In the genomic region with DNA sequence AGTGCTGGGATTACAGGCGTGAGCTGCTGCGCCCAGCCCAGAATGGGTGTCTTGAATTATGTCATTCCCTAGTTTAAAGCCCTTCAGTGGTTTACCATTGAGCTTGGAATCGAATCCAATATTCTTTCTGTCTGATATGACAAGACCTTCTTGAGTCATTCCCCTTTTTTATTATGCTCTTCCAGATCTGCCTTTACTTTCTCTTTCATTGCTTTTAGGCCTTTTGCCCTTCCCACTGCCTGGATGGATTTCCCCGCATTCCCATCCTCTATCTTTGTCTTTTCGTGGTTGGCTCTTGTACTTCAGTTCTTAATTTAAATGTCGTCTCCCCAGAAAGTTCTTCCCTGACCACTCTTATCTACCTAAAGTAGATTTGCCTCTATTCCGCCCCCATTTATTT, we compare ENCODE assay signal across 10 cellular contexts. TPM values are rescaled to one million over a fixed set of nuclear protein-coding genes. Genes with fewer than 3 reads are reported as not detected.
DNase-seq lines count a peak whose midpoint lies in the region; FAIRE-seq and TF ChIP-seq lines count a peak whose summit lies in the region.
"Had no signal": no experiment of that assay in that cellular context is flagged by ENCODE, and none has a peak within 500 bp of the region (broad histone marks: within the 10 kb centered on the region; RNA-seq: fewer than 3 reads in every experiment).

No MANE protein-coding gene starts in this region.

- H4K20me1 ChIP-seq in keratinocyte (ENCODE audit: control insufficient read depth, extremely low read depth, insufficient read depth, low read length), result no peaks in the 10 kb centered on the region

- CTCF ChIA-PET in activated naive CD4-positive, alpha-beta T cell treated with anti-CD3 and anti-CD28 coated beads, Interleukin-2, amount 10 ng/mL, durations not matched to agents 7 days and 5 days (lab: Charles Lee), result interaction anchor here (0.7 kb wide), 1 partner anchor 112 kb away, joined by 3 read pairs; no protein-coding TSS in a partner anchor

- H3K4me1 ChIP-seq in keratinocyte (ENCODE audit: control insufficient read depth, extremely low read depth, insufficient read depth, low read length), result peaks cover 50% of the 10 kb centered on the region
- peaks cover 0 to 80% (median 32%) of the 10 kb centered on the region in 4 donors for H3K4me1 ChIP-seq in tibial artery

- peaks cover 58% of the 10 kb centered on the region for H3K4me1 Mint-ChIP-seq in activated naive CD4-positive, alpha-beta T cell treated with anti-CD3 and anti-CD28 coated beads, Interleukin-2, amount 10 ng/mL, durations not matched to agents 7 days and 5 days
- H3K4me1 Mint-ChIP-seq in activated T-helper 1 cell treated with anti-CD3 and anti-CD28 coated beads, Interleukin-12 subunit alpha, Interleukin-12 subunit beta, Interleukin-2, Interleukin-4 antibody, amounts not matched to agents 30 ng/mL and 10 ng/mL and 1 ng/mL, durations not matched to agents 14 hours and 24 hours and 36 hours (ENCODE audit: low read depth), result peaks cover 49% of the 10 kb centered on the region

- H3K36me3 ChIP-seq in keratinocyte (ENCODE audit: control insufficient read depth in 2 of 2, extremely low read depth in 1 of 2, insufficient read depth in 2 of 2, low read length in 2 of 2) (no peaks in the 10 kb centered on the region), tibial artery (no peaks in the 10 kb centered on the region)

- peaks cover 3% of the 10 kb centered on the region for H3K27me3 Mint-ChIP-seq in activated naive CD4-positive, alpha-beta T cell treated with anti-CD3 and anti-CD28 coated beads, Interleukin-2, amount 10 ng/mL, durations not matched to agents 7 days and 5 days
- peaks cover 4% of the 10 kb centered on the region for H3K27me3 Mint-ChIP-seq in activated T-helper 1 cell treated with anti-CD3 and anti-CD28 coated beads, Interleukin-12 subunit alpha, Interleukin-12 subunit beta, Interleukin-2, Interleukin-4 antibody, amounts not matched to agents 30 ng/mL and 10 ng/mL and 1 ng/mL, durations not matched to agents 14 hours and 24 hours and 36 hours (ENCODE audit: insufficient read depth)

- H3K9me3 ChIP-seq in keratinocyte (ENCODE audit: control insufficient read depth, low read depth, low read length), result no peaks in the 10 kb centered on the region
- no peaks in the 10 kb centered on the region for H3K9me3 ChIP-seq in tibial artery

- no peak for TF ChIP-seq CTCF in keratinocyte (optimal IDR thresholded peaks at IDR 0.05 in 1 of 3, IDR thresholded peaks at IDR 0.05 in 1 of 3, conservative IDR thresholded peaks at IDR 0.05 in 1 of 3; ENCODE audit: extremely low read depth in 1 of 3, insufficient read depth in 2 of 3, low read length in 3 of 3)
- no peak for TF ChIP-seq CTCF in tibial artery (IDR thresholded peaks at IDR 0.05)

- H3K79me2 ChIP-seq in keratinocyte (ENCODE audit: control insufficient read depth, insufficient read depth, low read length), result peaks cover 29% of the 10 kb centered on the region

- peak overlapping the region; percentile 94 for H3K9ac ChIP-seq in keratinocyte (ENCODE audit: control insufficient read depth, extremely low read depth, insufficient read depth, low read length)

- H3K4me3 ChIP-seq in keratinocyte (ENCODE audit: control insufficient read depth in 2 of 3, extremely low read depth in 1 of 3, insufficient read depth in 2 of 3, low read depth in 1 of 3, low read length in 3 of 3) (peak overlapping the region; percentile 86 to 93 (median 89)), tibial artery (peak overlapping the region; percentile 86 to 89)

- H3K9me3 Mint-ChIP-seq in activated naive CD4-positive, alpha-beta T cell treated with anti-CD3 and anti-CD28 coated beads, Interleukin-2, amount 10 ng/mL, durations not matched to agents 7 days and 5 days, result no peaks in the 10 kb centered on the region
- no peaks in the 10 kb centered on the region for H3K9me3 Mint-ChIP-seq in activated T-helper 1 cell treated with anti-CD3 and anti-CD28 coated beads, Interleukin-12 subunit alpha, Interleukin-12 subunit beta, Interleukin-2, Interleukin-4 antibody, amounts not matched to agents 30 ng/mL and 10 ng/mL and 1 ng/mL, durations not matched to agents 14 hours and 24 hours and 36 hours

- H3K27ac ChIP-seq in keratinocyte (ENCODE audit: control insufficient read depth, insufficient read depth, low read length) (peak overlapping the region; percentile 80), tibial artery (no peak overlapping the region)

- no peak for FAIRE-seq in keratinocyte (lab: Jason Lieb, UNC)

- DNase-seq in activated naive CD4-positive, alpha-beta T cell treated with anti-CD3 and anti-CD28 coated beads, Interleukin-2, amount 10 ng/mL, durations not matched to agents 7 days and 5 days, result no peak
- no peak for DNase-seq in activated naive CD4-positive, alpha-beta T cell (lab: John Stamatoyannopoulos, UW)
- DNase-seq in activated T-helper 1 cell treated with anti-CD3 and anti-CD28 coated beads, Interleukin-12 subunit alpha, Interleukin-12 subunit beta, Interleukin-2, Interleukin-4 antibody, amounts not matched to agents 30 ng/mL and 10 ng/mL and 1 ng/mL, durations not matched to agents 14 hours and 24 hours and 36 hours (ENCODE audit: low spot score), result no peak
- no peak for DNase-seq in keratinocyte (ENCODE audit: low read depth, low spot score)
- DNase-seq in tibial artery, result no peak
- no peak for DNase-seq in NCI-H1105 (lab: John Stamatoyannopoulos, UW)
- no peak for DNase-seq in NCI-H524 (lab: John Stamatoyannopoulos, UW)
- DNase-seq in effector CD4-positive, alpha-beta T cell, result no peak
- DNase-seq: central memory CD4-positive, alpha-beta T cell; NCI-H1694 had no signal

- H3K27ac Mint-ChIP-seq in activated naive CD4-positive, alpha-beta T cell treated with anti-CD3 and anti-CD28 coated beads, Interleukin-2, amount 10 ng/mL, durations not matched to agents 7 days and 5 days, result peak overlapping the region; percentile 93
- peak overlapping the region; percentile 78 for H3K27ac Mint-ChIP-seq in activated T-helper 1 cell treated with anti-CD3 and anti-CD28 coated beads, Interleukin-12 subunit alpha, Interleukin-12 subunit beta, Interleukin-2, Interleukin-4 antibody, amounts not matched to agents 30 ng/mL and 10 ng/mL and 1 ng/mL, durations not matched to agents 14 hours and 24 hours and 36 hours

- H2AFZ ChIP-seq in keratinocyte (ENCODE audit: control insufficient read depth, low read length), result no peak overlapping the region

- H3K9me1 ChIP-seq in keratinocyte (ENCODE audit: control insufficient read depth, extremely low read depth, insufficient read depth, low read length), result peaks cover 2% of the 10 kb centered on the region

- dilution Hi-C loops in keratinocyte (cut with MboI; ENCODE audit: extremely low pct_ligation_motif_present, low sequenced_read_pairs), result no loop called here

- H3K27me3 ChIP-seq in keratinocyte (ENCODE audit: control insufficient read depth, extremely low read depth, insufficient read depth, low read length), result no peaks in the 10 kb centered on the region
- no peaks in the 10 kb centered on the region for H3K27me3 ChIP-seq in tibial artery

- H3K36me3 Mint-ChIP-seq in activated naive CD4-positive, alpha-beta T cell treated with anti-CD3 and anti-CD28 coated beads, Interleukin-2, amount 10 ng/mL, durations not matched to agents 7 days and 5 days, result peaks cover 21% of the 10 kb centered on the region
- H3K36me3 Mint-ChIP-seq in activated T-helper 1 cell treated with anti-CD3 and anti-CD28 coated beads, Interleukin-12 subunit alpha, Interleukin-12 subunit beta, Interleukin-2, Interleukin-4 antibody, amounts not matched to agents 30 ng/mL and 10 ng/mL and 1 ng/mL, durations not matched to agents 14 hours and 24 hours and 36 hours (ENCODE audit: low read depth), result peaks cover 4% of the 10 kb centered on the region

- intact Hi-C loops in activated T-helper 1 cell treated with anti-CD3 and anti-CD28 coated beads, Interleukin-12 subunit alpha, Interleukin-12 subunit beta, Interleukin-2, Interleukin-4 antibody, amounts not matched to agents 30 ng/mL and 10 ng/mL and 1 ng/mL, durations not matched to agents 14 hours and 24 hours and 36 hours (cut with micrococcal nuclease), result loop anchor here (5.0 kb wide), 2 partner anchors 285 to 530 kb away; a partner anchor contains a TSS
- intact Hi-C loops in tibial artery (cut with DNase I; ENCODE audit: low total_unique reads), result no loop called here

- H3K4me3 Mint-ChIP-seq in activated naive CD4-positive, alpha-beta T cell treated with anti-CD3 and anti-CD28 coated beads, Interleukin-2, amount 10 ng/mL, durations not matched to agents 7 days and 5 days, result peak overlapping the region; percentile 81
- peak overlapping the region; percentile 82 for H3K4me3 Mint-ChIP-seq in activated T-helper 1 cell treated with anti-CD3 and anti-CD28 coated beads, Interleukin-12 subunit alpha, Interleukin-12 subunit beta, Interleukin-2, Interleukin-4 antibody, amounts not matched to agents 30 ng/mL and 10 ng/mL and 1 ng/mL, durations not matched to agents 14 hours and 24 hours and 36 hours

- H3K4me2 ChIP-seq in keratinocyte (ENCODE audit: control insufficient read depth, extremely low read depth, insufficient read depth, low read depth, low read length), result peak overlapping the region; percentile 99

RNA-seq across cellular contexts. Expression of a gene that starts 1.6 kb away (rescaled TPM):
- total RNA-seq in activated T-helper 1 cell treated with anti-CD3 and anti-CD28 coated beads, Interleukin-12 subunit alpha, Interleukin-12 subunit beta, Interleukin-2, Interleukin-4 antibody, amounts not matched to agents 30 ng/mL and 10 ng/mL and 1 ng/mL, durations not matched to agents 14 hours and 24 hours and 36 hours, result 46.5 and 46.7 TPM in 2 replicates
- polyA plus RNA-seq in keratinocyte, result 23.7 to 33.1 TPM (median 25.6 TPM) in 3 replicates
- polyA plus RNA-seq in keratinocyte (2011; ENCODE audit: low read depth), result 22.5 TPM
- 19.4 and 26.8 TPM in 2 replicates for polyA plus RNA-seq in keratinocyte (2011; cell fraction: cytosol; rRNA removed)
- polyA plus RNA-seq in keratinocyte (2011; cell fraction: nucleus; rRNA removed), result 38.6 and 43.0 TPM in 2 replicates
- 20.2 and 24.3 TPM in 2 replicates for polyA plus RNA-seq in keratinocyte (2012; ENCODE audit: low replicate concordance)
- 12.3 to 37.4 TPM (median 33.8 TPM) in 3 replicates for polyA minus RNA-seq in keratinocyte
- polyA minus RNA-seq in keratinocyte (2011; cell fraction: cytosol; rRNA and poly(A)+ RNA removed), result 13.4 TPM
- polyA minus RNA-seq in keratinocyte (2011; cell fraction: nucleus; rRNA and poly(A)+ RNA removed), result 15.7 and 24.7 TPM in 2 replicates

RNA-seq across cellular contexts. Expression of a gene that starts 18.3 kb away (rescaled TPM):
- total RNA-seq in activated T-helper 1 cell treated with anti-CD3 and anti-CD28 coated beads, Interleukin-12 subunit alpha, Interleukin-12 subunit beta, Interleukin-2, Interleukin-4 antibody, amounts not matched to agents 30 ng/mL and 10 ng/mL and 1 ng/mL, durations not matched to agents 14 hours and 24 hours and 36 hours, result 52.2 and 58.1 TPM in 2 replicates
- 18.9 to 26.1 TPM (median 20.3 TPM) in 3 replicates for polyA plus RNA-seq in keratinocyte
- polyA plus RNA-seq in keratinocyte (2011; ENCODE audit: low read depth), result 16.4 TPM
- polyA plus RNA-seq in keratinocyte (2011; cell fraction: cytosol; rRNA removed), result 7.1 and 18.5 TPM in 2 replicates
- polyA plus RNA-seq in keratinocyte (2011; cell fraction: nucleus; rRNA removed), result 40.1 and 45.0 TPM in 2 replicates
- polyA plus RNA-seq in keratinocyte (2012; ENCODE audit: low replicate concordance), result 12.6 and 13.3 TPM in 2 replicates
- 20.6 to 47.8 TPM (median 36.4 TPM) in 3 replicates for polyA minus RNA-seq in keratinocyte
- polyA minus RNA-seq in keratinocyte (2011; cell fraction: cytosol; rRNA and poly(A)+ RNA removed), result 8.8 TPM
- 24.4 and 54.2 TPM in 2 replicates for polyA minus RNA-seq in keratinocyte (2011; cell fraction: nucleus; rRNA and poly(A)+ RNA removed)
